In genomic region chr5:113230711-113231652, GRCh38 we compare ENCODE assay signal across 14 cellular contexts.
DNase-seq lines count a peak whose midpoint lies in the region; ATAC-seq and TF ChIP-seq lines count a peak whose summit lies in the region.
"Had no signal": no experiment of that assay in that cellular context is flagged by ENCODE, and none has a peak within 500 bp of the region (broad histone marks: within the 10 kb centered on the region; RNA-seq: fewer than 3 reads in every experiment).

No MANE protein-coding gene starts in this region.

- H3K27me3 ChIP-seq in MM.1S (replicated peaks; ENCODE audit: insufficient read depth, low read length), result no peaks in the 10 kb centered on the region

- no peaks in the 10 kb centered on the region for H3K9me3 Mint-ChIP-seq in mesothelial cell of epicardium
- no peaks in the 10 kb centered on the region for H3K9me3 Mint-ChIP-seq in activated CD4-positive, alpha-beta memory T cell treated with anti-CD3 and anti-CD28 coated beads for 36 hours
- H3K9me3 Mint-ChIP-seq: activated naive CD4-positive, alpha-beta T cell treated with anti-CD3 and anti-CD28 coated beads, Interleukin-2, amount 50 U/mL, for 72 hours had no signal

- no peaks in the 10 kb centered on the region; the same call in 1 of the 2 replicates for H4K20me1 ChIP-seq in MM.1S (ENCODE audit: insufficient read depth, low read length)

- no peak overlapping the region for H2AFZ ChIP-seq in MM.1S (ENCODE audit: low read length)

- H3F3A ChIP-seq in MM.1S (ENCODE audit: insufficient read depth, low read length), result no peaks in the 10 kb centered on the region

- no peaks in the 10 kb centered on the region for H3K9me3 ChIP-seq in MM.1S (replicated peaks; ENCODE audit: insufficient read depth, low read length)

- CTCF ChIA-PET in activated CD4-positive, alpha-beta memory T cell treated with anti-CD3 and anti-CD28 coated beads for 36 hours (lab: Charles Lee), result no interaction called here

- H3K4me1 Mint-ChIP-seq in mesothelial cell of epicardium, result peaks cover 66% of the 10 kb centered on the region
- H3K4me1 Mint-ChIP-seq in activated CD4-positive, alpha-beta memory T cell treated with anti-CD3 and anti-CD28 coated beads for 36 hours (ENCODE audit: low read depth), result no peaks in the 10 kb centered on the region

- no peak overlapping the region for H3K27ac ChIP-seq in MM.1S (ENCODE audit: low read length)

- H3K9me2 ChIP-seq in MM.1S (replicated peaks; ENCODE audit: insufficient read depth, low read length), result no peaks in the 10 kb centered on the region

- no peaks in the 10 kb centered on the region for H3K36me3 ChIP-seq in MM.1S (replicated peaks; ENCODE audit: insufficient read depth, low read length)

- TF ChIP-seq CTCF in choroid plexus epithelial cell (conservative IDR thresholded peaks at IDR 0.05; ENCODE audit: low read depth, low read length) (no peak), mesothelial cell of epicardium (IDR thresholded peaks at IDR 0.05; ENCODE audit: unreplicated experiment) (no peak), MM.1S (IDR thresholded peaks at IDR 0.05; ENCODE audit: low read length) (no peak)

- no peak overlapping the region for H3K4me2 ChIP-seq in MM.1S (ENCODE audit: low read depth, low read length)

- H3K79me2 ChIP-seq in MM.1S (ENCODE audit: low read length), result peaks cover 98% of the 10 kb centered on the region

- no peaks in the 10 kb centered on the region for H3K27me3 Mint-ChIP-seq in mesothelial cell of epicardium (ENCODE audit: low read depth)
- peaks cover 2% of the 10 kb centered on the region for H3K27me3 Mint-ChIP-seq in activated CD4-positive, alpha-beta memory T cell treated with anti-CD3 and anti-CD28 coated beads for 36 hours

- H3K27ac Mint-ChIP-seq in mesothelial cell of epicardium, result peak overlapping the region; percentile 92
- no peak overlapping the region for H3K27ac Mint-ChIP-seq in activated CD4-positive, alpha-beta memory T cell treated with anti-CD3 and anti-CD28 coated beads for 36 hours
- H3K27ac Mint-ChIP-seq: activated naive CD4-positive, alpha-beta T cell treated with anti-CD3 and anti-CD28 coated beads, Interleukin-2, amount 50 U/mL, for 72 hours had no signal

- DNase-seq in EH (ENCODE audit: low read depth) (peak; percentile 21), LHCN-M2 (ENCODE audit: low read depth) (peak; percentile 69), choroid plexus epithelial cell (ENCODE audit: low read depth) (peak; percentile 60), mesothelial cell of epicardium (ENCODE audit: low spot score in 2 of 2, unreplicated experiment in 2 of 2) (no peak), NCI-H1694 (lab: John Stamatoyannopoulos, UW) (no peak), MM.1S (no peak)
- no peak for DNase-seq in activated CD4-positive, alpha-beta memory T cell treated with anti-CD3 and anti-CD28 coated beads for 36 hours
- DNase-seq: activated CD8-positive, alpha-beta memory T cell treated with anti-CD3 and anti-CD28 coated beads, Interleukin-2, amount 50 U/mL, for 48 hours; C1 segment of cervical spinal cord; NCI-H1417; NCI-H526 treated with DMSO at 0.1 percent for 48 hours had no signal

- no peak overlapping the region for H3K9ac ChIP-seq in MM.1S (ENCODE audit: low read length)

- intact Hi-C loops in activated CD4-positive, alpha-beta memory T cell treated with anti-CD3 and anti-CD28 coated beads for 36 hours (cut with micrococcal nuclease), result no loop called here

- POLR2A ChIA-PET in activated CD4-positive, alpha-beta memory T cell treated with anti-CD3 and anti-CD28 coated beads for 36 hours (lab: Charles Lee), result no interaction called here

- no peaks in the 10 kb centered on the region for H3K36me3 Mint-ChIP-seq in mesothelial cell of epicardium
- H3K36me3 Mint-ChIP-seq in activated CD4-positive, alpha-beta memory T cell treated with anti-CD3 and anti-CD28 coated beads for 36 hours, result no peaks in the 10 kb centered on the region

- H3K4me1 ChIP-seq in MM.1S (ENCODE audit: low read length), result peaks cover 20% of the 10 kb centered on the region

- no peak for ATAC-seq in GM18907 (IDR thresholded peaks at IDR 0.05; ENCODE audit: unreplicated experiment)
- ATAC-seq: activated naive CD4-positive, alpha-beta T cell treated with anti-CD3 and anti-CD28 coated beads, Interleukin-2, amount 50 U/mL, for 72 hours; sciatic nerve had no signal

- H3K4me3 Mint-ChIP-seq in mesothelial cell of epicardium, result no peak overlapping the region
- no peak overlapping the region for H3K4me3 Mint-ChIP-seq in activated CD4-positive, alpha-beta memory T cell treated with anti-CD3 and anti-CD28 coated beads for 36 hours

- H3K4me3 ChIP-seq in choroid plexus epithelial cell (ENCODE audit: low read depth, low read length), result no peak overlapping the region
- no peak overlapping the region for H3K4me3 ChIP-seq in MM.1S (ENCODE audit: low read length)

Comparison
In these comparisons a context has a peak if more than half of its experiments do, and no peak if none do; other contexts are left out.
1. DNase-seq: peak in EH (single experiment), LHCN-M2 (single experiment) and choroid plexus epithelial cell (single experiment); none in mesothelial cell of epicardium (0 of 2), NCI-H1694 (single experiment), activated CD4-positive, alpha-beta memory T cell treated with anti-CD3 and anti-CD28 coated beads for 36 hours (single experiment) and MM.1S (single experiment).